Comparison of ENCODE assay signal across 1 cellular context in the genomic region with DNA sequence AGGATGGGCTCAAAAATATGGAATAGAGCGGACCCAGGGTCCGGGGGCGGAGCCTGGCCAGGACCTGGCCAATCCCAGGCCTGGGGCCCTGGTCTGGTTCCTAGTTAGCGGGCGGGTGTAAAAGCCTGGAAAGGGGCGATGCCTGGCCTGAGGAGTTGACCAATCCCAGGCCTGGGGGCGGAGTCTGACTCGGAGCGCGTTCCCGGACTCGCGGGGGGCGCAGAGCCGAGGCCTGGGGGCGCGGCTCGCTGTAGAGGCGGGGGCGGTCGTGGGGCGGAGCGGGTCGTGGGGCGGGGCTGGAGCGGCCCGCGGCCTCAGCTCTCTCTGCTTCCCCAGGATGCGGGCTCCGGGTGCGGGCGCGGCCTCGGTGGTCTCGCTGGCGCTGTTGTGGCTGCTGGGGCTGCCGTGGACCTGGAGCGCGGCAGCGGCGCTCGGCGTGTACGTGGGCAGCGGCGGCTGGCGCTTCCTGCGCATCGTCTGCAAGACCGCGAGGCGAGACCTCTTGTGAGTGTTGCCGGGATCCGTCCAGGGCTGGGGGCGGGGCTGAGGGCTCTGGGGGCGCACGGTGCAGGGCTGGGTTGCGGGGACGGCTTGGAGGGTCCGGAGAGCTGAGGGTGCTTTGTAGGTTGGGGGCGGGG.
TF ChIP-seq lines count a peak whose summit lies in the region.

Gene SLC27A1, plus strand, starts transcription at position 321 of the 638 bp plus-strand sequence. Its CDS starts 17 bp downstream, at position 338.

TF ChIP-seq in K562, 482 proteins besides CTCF, POLR2A, EP300 and RAD21 (continued from another document and continues in another):
- no peak for TF ChIP-seq DACH1 (IDR thresholded peaks at IDR 0.05; ENCODE audit: partially characterized antibody)
- TF ChIP-seq ZNF766 (CRISPR knock-in tag; conservative IDR thresholded peaks at IDR 0.05) = no peak
- no peak for TF ChIP-seq SMC3 (conservative IDR thresholded peaks at IDR 0.05; ENCODE audit: insufficient read depth, low read depth, low read length)
- no peak for TF ChIP-seq DMBX1 (CRISPR knock-in tag; IDR thresholded peaks at IDR 0.05; ENCODE audit: borderline replicate concordance)
- peak; percentile 78; the same call in 1 of the 2 replicates for TF ChIP-seq CREM (IDR thresholded peaks at IDR 0.05; ENCODE audit: low read depth)
- TF ChIP-seq ZNF133 (CRISPR knock-in tag; IDR thresholded peaks at IDR 0.05) = no peak
- no peak for TF ChIP-seq CCAR2 (IDR thresholded peaks at IDR 0.05; ENCODE audit: low read depth, low read length)
- no peak for TF ChIP-seq ZNF395 (CRISPR knock-in tag; IDR thresholded peaks at IDR 0.05)
- TF ChIP-seq RFX7 (CRISPR knock-in tag; IDR thresholded peaks at IDR 0.05) = no peak
- no peak for TF ChIP-seq CGGBP1 (CRISPR knock-in tag; IDR thresholded peaks at IDR 0.05)
- TF ChIP-seq ARNT (IDR thresholded peaks at IDR 0.05) = no peak
- TF ChIP-seq HEY1 (CRISPR knock-in tag; IDR thresholded peaks at IDR 0.05; ENCODE audit: borderline replicate concordance) = no peak
- TF ChIP-seq L3MBTL2 (IDR thresholded peaks at IDR 0.05) = no peak
- no peak for TF ChIP-seq GATAD2B (IDR thresholded peaks at IDR 0.05; ENCODE audit: borderline replicate concordance)
- peak; percentile 77 for TF ChIP-seq EGR1 (conservative IDR thresholded peaks at IDR 0.05)
- TF ChIP-seq, protein P1, sequence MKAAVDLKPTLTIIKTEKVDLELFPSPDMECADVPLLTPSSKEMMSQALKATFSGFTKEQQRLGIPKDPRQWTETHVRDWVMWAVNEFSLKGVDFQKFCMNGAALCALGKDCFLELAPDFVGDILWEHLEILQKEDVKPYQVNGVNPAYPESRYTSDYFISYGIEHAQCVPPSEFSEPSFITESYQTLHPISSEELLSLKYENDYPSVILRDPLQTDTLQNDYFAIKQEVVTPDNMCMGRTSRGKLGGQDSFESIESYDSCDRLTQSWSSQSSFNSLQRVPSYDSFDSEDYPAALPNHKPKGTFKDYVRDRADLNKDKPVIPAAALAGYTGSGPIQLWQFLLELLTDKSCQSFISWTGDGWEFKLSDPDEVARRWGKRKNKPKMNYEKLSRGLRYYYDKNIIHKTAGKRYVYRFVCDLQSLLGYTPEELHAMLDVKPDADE (conservative IDR thresholded peaks at IDR 0.05; ENCODE audit: control insufficient read depth, low read depth, low read length) = peak; percentile 44; the same call in 1 of the 2 replicates
- TF ChIP-seq TEAD4 (IDR thresholded peaks at IDR 0.05; ENCODE audit: low read length) = no peak
- no peak for TF ChIP-seq TEAD4 (CRISPR knock-in tag; IDR thresholded peaks at IDR 0.05; ENCODE audit: borderline replicate concordance)
- TF ChIP-seq CREB3 (tag; conservative IDR thresholded peaks at IDR 0.05; ENCODE audit: low read depth) = no peak
- TF ChIP-seq PCBP1 (IDR thresholded peaks at IDR 0.05; ENCODE audit: low read depth, low read length, poor library complexity, severe bottlenecking) = no peak
- TF ChIP-seq, protein P2, sequence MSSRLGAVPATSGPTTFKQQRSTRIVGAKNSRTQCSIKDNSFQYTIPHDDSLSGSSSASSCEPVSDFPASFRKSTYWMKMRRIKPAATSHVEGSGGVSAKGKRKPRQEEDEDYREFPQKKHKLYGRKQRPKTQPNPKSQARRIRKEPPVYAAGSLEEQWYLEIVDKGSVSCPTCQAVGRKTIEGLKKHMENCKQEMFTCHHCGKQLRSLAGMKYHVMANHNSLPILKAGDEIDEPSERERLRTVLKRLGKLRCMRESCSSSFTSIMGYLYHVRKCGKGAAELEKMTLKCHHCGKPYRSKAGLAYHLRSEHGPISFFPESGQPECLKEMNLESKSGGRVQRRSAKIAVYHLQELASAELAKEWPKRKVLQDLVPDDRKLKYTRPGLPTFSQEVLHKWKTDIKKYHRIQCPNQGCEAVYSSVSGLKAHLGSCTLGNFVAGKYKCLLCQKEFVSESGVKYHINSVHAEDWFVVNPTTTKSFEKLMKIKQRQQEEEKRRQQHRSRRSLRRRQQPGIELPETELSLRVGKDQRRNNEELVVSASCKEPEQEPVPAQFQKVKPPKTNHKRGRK (tag; IDR thresholded peaks at IDR 0.05) = no peak
- TF ChIP-seq TCF7 (IDR thresholded peaks at IDR 0.05; ENCODE audit: borderline replicate concordance) = no peak
- no peak for TF ChIP-seq BACH1 (tag; IDR thresholded peaks at IDR 0.05)
- no peak for TF ChIP-seq TAF1 (IDR thresholded peaks at IDR 0.05; ENCODE audit: control insufficient read depth, extremely low read depth, insufficient read depth, low read length, severe bottlenecking)
- no peak for TF ChIP-seq SMAD1 (IDR thresholded peaks at IDR 0.05; ENCODE audit: low read depth, low read length, partially characterized antibody)
- TF ChIP-seq MECOM (CRISPR knock-in tag; IDR thresholded peaks at IDR 0.05) = no peak
- no peak for TF ChIP-seq E2F5 (CRISPR knock-in tag; IDR thresholded peaks at IDR 0.05)
- no peak for TF ChIP-seq NELFE (IDR thresholded peaks at IDR 0.05; ENCODE audit: insufficient read depth, insufficient read length)
- no peak for TF ChIP-seq ZNF253 (CRISPR knock-in tag; conservative IDR thresholded peaks at IDR 0.05)
- no peak for TF ChIP-seq CBFB (CRISPR knock-in tag; IDR thresholded peaks at IDR 0.05)
- no peak for TF ChIP-seq MEF2A (IDR thresholded peaks at IDR 0.05; ENCODE audit: control insufficient read depth, low read depth, low read length)
- no peak for TF ChIP-seq IFI16 (CRISPR knock-in tag; IDR thresholded peaks at IDR 0.05)
- no peak for TF ChIP-seq GABPA (tag; conservative IDR thresholded peaks at IDR 0.05; ENCODE audit: low read depth)
- no peak for TF ChIP-seq CHAMP1 (IDR thresholded peaks at IDR 0.05)
- no peak for TF ChIP-seq ETV5 (CRISPR knock-in tag; IDR thresholded peaks at IDR 0.05; ENCODE audit: low read depth)
- no peak for TF ChIP-seq NFXL1 (CRISPR knock-in tag; IDR thresholded peaks at IDR 0.05)
- TF ChIP-seq, protein P3, sequence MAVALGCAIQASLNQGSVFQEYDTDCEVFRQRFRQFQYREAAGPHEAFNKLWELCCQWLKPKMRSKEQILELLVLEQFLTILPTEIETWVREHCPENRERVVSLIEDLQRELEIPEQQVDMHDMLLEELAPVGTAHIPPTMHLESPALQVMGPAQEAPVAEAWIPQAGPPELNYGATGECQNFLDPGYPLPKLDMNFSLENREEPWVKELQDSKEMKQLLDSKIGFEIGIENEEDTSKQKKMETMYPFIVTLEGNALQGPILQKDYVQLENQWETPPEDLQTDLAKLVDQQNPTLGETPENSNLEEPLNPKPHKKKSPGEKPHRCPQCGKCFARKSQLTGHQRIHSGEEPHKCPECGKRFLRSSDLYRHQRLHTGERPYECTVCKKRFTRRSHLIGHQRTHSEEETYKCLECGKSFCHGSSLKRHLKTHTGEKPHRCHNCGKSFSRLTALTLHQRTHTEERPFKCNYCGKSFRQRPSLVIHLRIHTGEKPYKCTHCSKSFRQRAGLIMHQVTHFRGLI (CRISPR knock-in tag; IDR thresholded peaks at IDR 0.05) = no peak
- no peak for TF ChIP-seq TEAD1 (CRISPR knock-in tag; IDR thresholded peaks at IDR 0.05)
- TF ChIP-seq NONO (IDR thresholded peaks at IDR 0.05; ENCODE audit: low read depth in 2 of 2, low read length in 1 of 2) = no peak
- TF ChIP-seq SAFB2 (IDR thresholded peaks at IDR 0.05; ENCODE audit: borderline replicate concordance, low read depth, low read length, severe bottlenecking) = no peak
- TF ChIP-seq USF1 (CRISPR knock-in tag; IDR thresholded peaks at IDR 0.05) = no peak
- no peak for TF ChIP-seq ZNF780A (CRISPR knock-in tag; IDR thresholded peaks at IDR 0.05)
- TF ChIP-seq, protein P4, sequence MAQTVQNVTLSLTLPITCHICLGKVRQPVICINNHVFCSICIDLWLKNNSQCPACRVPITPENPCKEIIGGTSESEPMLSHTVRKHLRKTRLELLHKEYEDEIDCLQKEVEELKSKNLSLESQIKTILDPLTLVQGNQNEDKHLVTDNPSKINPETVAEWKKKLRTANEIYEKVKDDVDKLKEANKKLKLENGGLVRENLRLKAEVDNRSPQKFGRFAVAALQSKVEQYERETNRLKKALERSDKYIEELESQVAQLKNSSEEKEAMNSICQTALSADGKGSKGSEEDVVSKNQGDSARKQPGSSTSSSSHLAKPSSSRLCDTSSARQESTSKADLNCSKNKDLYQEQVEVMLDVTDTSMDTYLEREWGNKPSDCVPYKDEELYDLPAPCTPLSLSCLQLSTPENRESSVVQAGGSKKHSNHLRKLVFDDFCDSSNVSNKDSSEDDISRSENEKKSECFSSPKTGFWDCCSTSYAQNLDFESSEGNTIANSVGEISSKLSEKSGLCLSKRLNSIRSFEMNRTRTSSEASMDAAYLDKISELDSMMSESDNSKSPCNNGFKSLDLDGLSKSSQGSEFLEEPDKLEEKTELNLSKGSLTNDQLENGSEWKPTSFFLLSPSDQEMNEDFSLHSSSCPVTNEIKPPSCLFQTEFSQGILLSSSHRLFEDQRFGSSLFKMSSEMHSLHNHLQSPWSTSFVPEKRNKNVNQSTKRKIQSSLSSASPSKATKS (CRISPR knock-in tag; IDR thresholded peaks at IDR 0.05) = no peak
- TF ChIP-seq EWSR1 (IDR thresholded peaks at IDR 0.05; ENCODE audit: borderline replicate concordance, low read depth, partially characterized antibody) = no peak
- TF ChIP-seq KAT8 (IDR thresholded peaks at IDR 0.05; ENCODE audit: low read depth) = no peak
- no peak for TF ChIP-seq UBTF (IDR thresholded peaks at IDR 0.05; ENCODE audit: borderline replicate concordance in 1 of 2, low read depth in 2 of 2, low read length in 2 of 2)
- TF ChIP-seq HNRNPLL (IDR thresholded peaks at IDR 0.05; ENCODE audit: low read depth, low read length, poor library complexity, severe bottlenecking) = peak; percentile 92
- no peak for TF ChIP-seq ZC3H8 (IDR thresholded peaks at IDR 0.05)
- peak; percentile 60 for TF ChIP-seq RBFOX2 (IDR thresholded peaks at IDR 0.05; ENCODE audit: low read depth, low read length)
